ENCODE assay signal across 17 cellular contexts in genomic region chr5:132635873-132636272, GRCh38. TPM values are rescaled to one million over a fixed set of nuclear protein-coding genes. Genes with fewer than 3 reads are reported as not detected.
A peak's percentile ranks its signal among the peaks of the same experiment; 100 is the strongest.
DNase-seq lines count a peak whose midpoint lies in the region; ATAC-seq, FAIRE-seq and TF ChIP-seq lines count a peak whose summit lies in the region.
"Had no signal": no experiment of that assay in that cellular context is flagged by ENCODE, and none has a peak within 500 bp of the region (broad histone marks: within the 10 kb centered on the region; RNA-seq: fewer than 3 reads in every experiment).

No MANE protein-coding gene starts in this region.

- H3K4me3 Mint-ChIP-seq in activated CD4-positive, alpha-beta T cell treated with anti-CD3 and anti-CD28 coated beads, Interleukin-2, amount 10 ng/mL, durations not matched to agents 24 days and 14 days: peak overlapping the region; percentile 47
- H3K4me3 Mint-ChIP-seq: dendritic cell treated with granulocyte-macrophage colony-stimulating factor and Interleukin-4, amounts not matched to agents 40 ng/mL and 50 ng/mL, for 4 days; nephron progenitor cell had no signal

- no peak overlapping the region for H2BK5ac ChIP-seq in mesendoderm (ENCODE audit: low read length)

- H3K4me1 Mint-ChIP-seq in activated CD4-positive, alpha-beta T cell treated with anti-CD3 and anti-CD28 coated beads, Interleukin-2, amount 10 ng/mL, durations not matched to agents 24 days and 14 days: peaks cover 65% of the 10 kb centered on the region
- H3K4me1 Mint-ChIP-seq: nephron progenitor cell had no signal

- no peak overlapping the region for H3K18ac ChIP-seq in mesendoderm (ENCODE audit: low read length)

- H3K23ac ChIP-seq in mesendoderm (ENCODE audit: low read length): no peak overlapping the region

- no peak overlapping the region for H2AFZ ChIP-seq in HepG2 (ENCODE audit: low read length)

- no peak overlapping the region for H3K4me3 ChIP-seq in mesendoderm (ENCODE audit: low read length)
- no peak overlapping the region for H3K4me3 ChIP-seq in HepG2 (replicated peaks in 1 of 3; ENCODE audit: insufficient read depth in 1 of 3, low read depth in 2 of 3, low read length in 3 of 3)

- no peak overlapping the region for H2AK5ac ChIP-seq in mesendoderm (ENCODE audit: low read length)

- ATAC-seq in GM21576 (IDR thresholded peaks at IDR 0.05; ENCODE audit: unreplicated experiment) (peak; percentile 33), HG03159 (IDR thresholded peaks at IDR 0.05; ENCODE audit: unreplicated experiment) (peak; percentile 48), HepG2 (no peak)

- TF ChIP-seq EP300 in HepG2 (IDR thresholded peaks at IDR 0.05; ENCODE audit: low read depth in 2 of 2, low read length in 2 of 2) (no peak), HepG2 (CRISPR knock-in tag; IDR thresholded peaks at IDR 0.05; ENCODE audit: borderline replicate concordance) (no peak)

- no peaks in the 10 kb centered on the region for H3K9me3 Mint-ChIP-seq in activated CD4-positive, alpha-beta T cell treated with anti-CD3 and anti-CD28 coated beads, Interleukin-2, amount 10 ng/mL, durations not matched to agents 24 days and 14 days
- H3K9me3 Mint-ChIP-seq: dendritic cell treated with granulocyte-macrophage colony-stimulating factor and Interleukin-4, amounts not matched to agents 40 ng/mL and 50 ng/mL, for 4 days; nephron progenitor cell had no signal

- in situ Hi-C loops in HepG2 (cut with HindIII; ENCODE audit: extremely low pct_ligation_motif_present, low pct_unique_long_range_greater_than_20kb): no loop called here

- H2BK15ac ChIP-seq in mesendoderm (replicated peaks; ENCODE audit: low read depth): no peak overlapping the region

- no peaks in the 10 kb centered on the region for H3K79me1 ChIP-seq in mesendoderm (ENCODE audit: low read length)

- no peaks in the 10 kb centered on the region for H4K20me1 ChIP-seq in HepG2 (ENCODE audit: insufficient read depth, low read length)

- H4K5ac ChIP-seq in mesendoderm (ENCODE audit: low read length): no peak overlapping the region

- H2BK120ac ChIP-seq in mesendoderm (ENCODE audit: low read depth, low read length): no peak overlapping the region

- FAIRE-seq in HepG2 (lab: Jason Lieb, UNC): no peak
- FAIRE-seq: A204.1, keratinocyte, small intestine had no signal

- no peaks in the 10 kb centered on the region for H3K9me3 ChIP-seq in HepG2 (ENCODE audit: low read length)

- POLR2A ChIA-PET in HepG2 (lab: Yijun Ruan, JAX): no interaction called here

- H3K79me2 ChIP-seq in mesendoderm (ENCODE audit: control insufficient read depth, insufficient read depth, low read length): no peaks in the 10 kb centered on the region
- H3K79me2 ChIP-seq in HepG2 (ENCODE audit: insufficient read depth, low read length): no peaks in the 10 kb centered on the region

- H4K8ac ChIP-seq in mesendoderm (ENCODE audit: low read depth, low read length): no peak overlapping the region

- H3K36me3 ChIP-seq in mesendoderm (ENCODE audit: control insufficient read depth, insufficient read depth, low read length): peaks cover 2% of the 10 kb centered on the region
- peaks cover 13 to 44% of the 10 kb centered on the region in 2 experiments for H3K36me3 ChIP-seq in HepG2 (replicated peaks in 1 of 2; ENCODE audit: control insufficient read depth in 1 of 2, insufficient read depth in 2 of 2, low read length in 2 of 2)

- no peak for TF ChIP-seq RAD21 in HepG2 (CRISPR knock-in tag; IDR thresholded peaks at IDR 0.05)

- peak overlapping the region; percentile 92 for H3K27ac Mint-ChIP-seq in activated CD4-positive, alpha-beta T cell treated with anti-CD3 and anti-CD28 coated beads, Interleukin-2, amount 10 ng/mL, durations not matched to agents 24 days and 14 days
- H3K27ac Mint-ChIP-seq: dendritic cell treated with granulocyte-macrophage colony-stimulating factor and Interleukin-4, amounts not matched to agents 40 ng/mL and 50 ng/mL, for 4 days had no signal

- intact Hi-C loops in activated CD4-positive, alpha-beta T cell treated with anti-CD3 and anti-CD28 coated beads, Interleukin-2, amount 10 ng/mL, durations not matched to agents 24 days and 14 days (cut with micrococcal nuclease): loop anchor here (1.0 to 5.0 kb wide), 7 partner anchors 13 to 614 kb away; partner anchors contain the start of gene IL13
- intact Hi-C loops in HepG2 (cut with micrococcal nuclease; ENCODE audit: unreplicated experiment): no loop called here

- WGBS in mesendoderm (ENCODE audit: extremely low coverage, insufficient coverage, low lambda C conversion rate): no CpG with 5 or more reads among the region's 4 CpGs
- 96% methylated on average over 4 of the region's 4 CpGs for WGBS in HepG2 (ENCODE audit: low lambda C conversion rate)

- H3K27ac ChIP-seq in mesendoderm (ENCODE audit: low read depth, low read length) (no peak overlapping the region), HepG2 (ENCODE audit: extremely low read length, insufficient read depth, low read length) (no peak overlapping the region)
- H3K27ac ChIP-seq: RWPE1 had no signal

- DNase-seq in activated CD4-positive, alpha-beta T cell treated with anti-CD3 and anti-CD28 coated beads, Interleukin-2, amount 10 ng/mL, durations not matched to agents 24 days and 14 days: peak; percentile 77
- no peak for DNase-seq in activated CD4-positive, alpha-beta T cell treated with anti-CD3 and anti-CD28 coated beads for 4 hours
- DNase-seq in mesendoderm (peak; percentile 41), NCI-H187 treated with DMSO at 0.1 percent for 48 hours (lab: John Stamatoyannopoulos, UW) (no peak), islet precursor cell (no peak), HepG2 (ENCODE audit: low spot score) (no peak)
- DNase-seq: KG1, NCI-H2171 treated with DMSO at 0.1 percent for 48 hours, nephron progenitor cell, small intestine had no signal

- H3K4me1 ChIP-seq in mesendoderm (ENCODE audit: control insufficient read depth, low read depth, low read length) (no peaks in the 10 kb centered on the region), HepG2 (ENCODE audit: insufficient read depth, low read length) (no peaks in the 10 kb centered on the region)

- CTCF ChIA-PET in HepG2 (lab: Yijun Ruan, JAX; ENCODE audit: low intra/inter-chr PET ratio, low total read pairs): no interaction called here

- no TSS peak for BruUV-seq in HepG2 (replicated peaks; lab: Mats Ljungman, UMichigan)

- TF ChIP-seq POLR2A in HepG2 (IDR thresholded peaks at IDR 0.05; ENCODE audit: insufficient read depth in 1 of 2, low read depth in 2 of 2, low read length in 2 of 2): no peak

- H3K27me3 ChIP-seq in mesendoderm (ENCODE audit: insufficient read depth, low read length, poor library complexity): no peaks in the 10 kb centered on the region
- no peaks in the 10 kb centered on the region for H3K27me3 ChIP-seq in HepG2 (ENCODE audit: control insufficient read depth in 1 of 2, insufficient read depth in 2 of 2, low read length in 2 of 2)

- no peak overlapping the region for H3K56ac ChIP-seq in mesendoderm (ENCODE audit: low read length)

- H3K36me3 Mint-ChIP-seq in activated CD4-positive, alpha-beta T cell treated with anti-CD3 and anti-CD28 coated beads, Interleukin-2, amount 10 ng/mL, durations not matched to agents 24 days and 14 days (ENCODE audit: low read depth): peaks cover 66% of the 10 kb centered on the region

- no peak for TF ChIP-seq CTCF in HepG2 (CRISPR knock-in tag; IDR thresholded peaks at IDR 0.05)

- H3K9ac ChIP-seq in mesendoderm (ENCODE audit: low read length) (no peak overlapping the region), HepG2 (ENCODE audit: insufficient read depth, low read depth, low read length) (no peak overlapping the region)

- no peak overlapping the region for H3K4me2 ChIP-seq in mesendoderm (ENCODE audit: low read length)
- H3K4me2 ChIP-seq in HepG2 (ENCODE audit: low read depth, low read length): no peak overlapping the region

- H3K27me3 Mint-ChIP-seq in activated CD4-positive, alpha-beta T cell treated with anti-CD3 and anti-CD28 coated beads, Interleukin-2, amount 10 ng/mL, durations not matched to agents 24 days and 14 days: no peaks in the 10 kb centered on the region
- H3K27me3 Mint-ChIP-seq: dendritic cell treated with granulocyte-macrophage colony-stimulating factor and Interleukin-4, amounts not matched to agents 40 ng/mL and 50 ng/mL, for 4 days had no signal

- H3K4ac ChIP-seq in mesendoderm (ENCODE audit: low read depth, low read length): no peak overlapping the region

RNA-seq across cellular contexts. Expression of gene IL13, which starts 22.1 kb away (rescaled TPM):
- total RNA-seq in activated CD4-positive, alpha-beta T cell treated with anti-CD3 and anti-CD28 coated beads, Interleukin-2, amount 10 ng/mL, durations not matched to agents 24 days and 14 days: 231 and 239 TPM in 2 replicates
- polyA plus RNA-seq in mesendoderm (2013, experiment 1 of 2): not detected
- polyA plus RNA-seq in mesendoderm (2013, experiment 2 of 2): not detected
- not detected in 2 replicates for total RNA-seq in HepG2 (2016; rRNA removed; fragmentation: Illumina TruSeq; extraction: Trizol)
- not detected in 2 replicates for total RNA-seq in HepG2 (2016; cell fraction: cytosol; rRNA removed; fragmentation: Illumina TruSeq; extraction: Trizol; ENCODE audit: low read depth)
- not detected in 2 replicates for total RNA-seq in HepG2 (2016; cell fraction: insoluble cytoplasmic fraction; rRNA removed; fragmentation: Illumina TruSeq; extraction: Trizol)
- total RNA-seq in HepG2 (2016; cell fraction: membrane; rRNA removed; fragmentation: Illumina TruSeq; extraction: Trizol): not detected in 2 replicates
- not detected in 2 replicates for total RNA-seq in HepG2 (2016; cell fraction: nucleus; rRNA removed; fragmentation: Illumina TruSeq; extraction: Trizol)
- 0.05 TPM in 1 of 2 replicates, not detected in the other for polyA plus RNA-seq in HepG2 (2011; rRNA removed)
- 0.06 TPM in 1 of 2 replicates, not detected in the other for polyA plus RNA-seq in HepG2 (2011; cell fraction: cytosol; rRNA removed)
- 0.09 and 0.14 TPM in 2 replicates for polyA plus RNA-seq in HepG2 (2011; cell fraction: nucleus; rRNA removed)
- polyA plus RNA-seq in HepG2 (2012): not detected in 2 replicates
- not detected in 2 replicates for polyA plus RNA-seq in HepG2 (2016; cell fraction: cytosol; fragmentation: Illumina TruSeq; extraction: Trizol; ENCODE audit: low read depth)
- polyA plus RNA-seq in HepG2 (2016; cell fraction: insoluble cytoplasmic fraction; fragmentation: Illumina TruSeq; extraction: Trizol; ENCODE audit: low read depth): not detected in 2 replicates
- polyA plus RNA-seq in HepG2 (2016; cell fraction: membrane; fragmentation: Illumina TruSeq; extraction: Trizol; ENCODE audit: low read depth): not detected in 2 replicates
- polyA plus RNA-seq in HepG2 (2016; cell fraction: nucleus; fragmentation: Illumina TruSeq; extraction: Trizol; ENCODE audit: insufficient read depth, low read depth): not detected in 2 replicates
- polyA minus RNA-seq in HepG2 (2011; rRNA and poly(A)+ RNA removed; ENCODE audit: low replicate concordance): 1.0 TPM in 1 of 2 replicates, not detected in the other
- not detected in 2 replicates for polyA minus RNA-seq in HepG2 (2011; cell fraction: cytosol; rRNA and poly(A)+ RNA removed)
- polyA minus RNA-seq in HepG2 (2011; cell fraction: nucleus; rRNA and poly(A)+ RNA removed): not detected in 2 replicates
- total RNA-seq: fibroblast of villous mesenchyme had no signal
- polyA plus RNA-seq: keratinocyte had no signal

RNA-seq across cellular contexts. Expression of gene IL4, which starts 37.9 kb away (rescaled TPM):
- 20.5 and 21.2 TPM in 2 replicates for total RNA-seq in activated CD4-positive, alpha-beta T cell treated with anti-CD3 and anti-CD28 coated beads, Interleukin-2, amount 10 ng/mL, durations not matched to agents 24 days and 14 days
- polyA plus RNA-seq in mesendoderm (2013, experiment 1 of 2): not detected
- polyA plus RNA-seq in mesendoderm (2013, experiment 2 of 2): not detected
- not detected in 2 replicates for total RNA-seq in HepG2 (2016; rRNA removed; fragmentation: Illumina TruSeq; extraction: Trizol)
- total RNA-seq in HepG2 (2016; cell fraction: cytosol; rRNA removed; fragmentation: Illumina TruSeq; extraction: Trizol; ENCODE audit: low read depth): not detected in 2 replicates
- not detected in 2 replicates for total RNA-seq in HepG2 (2016; cell fraction: insoluble cytoplasmic fraction; rRNA removed; fragmentation: Illumina TruSeq; extraction: Trizol)
- not detected in 2 replicates for total RNA-seq in HepG2 (2016; cell fraction: membrane; rRNA removed; fragmentation: Illumina TruSeq; extraction: Trizol)
- total RNA-seq in HepG2 (2016; cell fraction: nucleus; rRNA removed; fragmentation: Illumina TruSeq; extraction: Trizol): not detected in 2 replicates
- polyA plus RNA-seq in HepG2 (2011; rRNA removed): not detected in 2 replicates
- not detected in 2 replicates for polyA plus RNA-seq in HepG2 (2011; cell fraction: cytosol; rRNA removed)
- not detected in 2 replicates for polyA plus RNA-seq in HepG2 (2011; cell fraction: nucleus; rRNA removed)
- polyA plus RNA-seq in HepG2 (2012): not detected in 2 replicates
- not detected in 2 replicates for polyA plus RNA-seq in HepG2 (2016; cell fraction: cytosol; fragmentation: Illumina TruSeq; extraction: Trizol; ENCODE audit: low read depth)
- not detected in 2 replicates for polyA plus RNA-seq in HepG2 (2016; cell fraction: insoluble cytoplasmic fraction; fragmentation: Illumina TruSeq; extraction: Trizol; ENCODE audit: low read depth)
- not detected in 2 replicates for polyA plus RNA-seq in HepG2 (2016; cell fraction: membrane; fragmentation: Illumina TruSeq; extraction: Trizol; ENCODE audit: low read depth)
- polyA plus RNA-seq in HepG2 (2016; cell fraction: nucleus; fragmentation: Illumina TruSeq; extraction: Trizol; ENCODE audit: insufficient read depth, low read depth): not detected in 2 replicates
- not detected in 2 replicates for polyA minus RNA-seq in HepG2 (2011; rRNA and poly(A)+ RNA removed; ENCODE audit: low replicate concordance)
- polyA minus RNA-seq in HepG2 (2011; cell fraction: cytosol; rRNA and poly(A)+ RNA removed): not detected in 2 replicates
- polyA minus RNA-seq in HepG2 (2011; cell fraction: nucleus; rRNA and poly(A)+ RNA removed): not detected in 2 replicates
- total RNA-seq: fibroblast of villous mesenchyme had no signal
- polyA plus RNA-seq: keratinocyte, small intestine had no signal

Comparison
In these comparisons a context has a peak if more than half of its experiments do, and no peak if none do; other contexts are left out.
1. DNase-seq: peak in activated CD4-positive, alpha-beta T cell treated with anti-CD3 and anti-CD28 coated beads, Interleukin-2, amount 10 ng/mL, durations not matched to agents 24 days and 14 days (single experiment) and mesendoderm (single experiment); none in activated CD4-positive, alpha-beta T cell treated with anti-CD3 and anti-CD28 coated beads for 4 hours (0 of 2), NCI-H187 treated with DMSO at 0.1 percent for 48 hours (single experiment), islet precursor cell (single experiment) and HepG2 (single experiment).
2. RNA of gene IL13, which starts 22.1 kb away (total RNA-seq): 231 to 239 TPM in activated CD4-positive, alpha-beta T cell treated with anti-CD3 and anti-CD28 coated beads, Interleukin-2, amount 10 ng/mL, durations not matched to agents 24 days and 14 days; not detected in HepG2; every median in the first group is over 100 times any median in the second.
3. RNA of gene IL4, which starts 37.9 kb away (total RNA-seq): 20.5 to 21.2 TPM in activated CD4-positive, alpha-beta T cell treated with anti-CD3 and anti-CD28 coated beads, Interleukin-2, amount 10 ng/mL, durations not matched to agents 24 days and 14 days; not detected in HepG2; every median in the first group is over 10 times any median in the second.